Comparison of ENCODE assay signal across 9 cellular contexts in the genomic region with DNA sequence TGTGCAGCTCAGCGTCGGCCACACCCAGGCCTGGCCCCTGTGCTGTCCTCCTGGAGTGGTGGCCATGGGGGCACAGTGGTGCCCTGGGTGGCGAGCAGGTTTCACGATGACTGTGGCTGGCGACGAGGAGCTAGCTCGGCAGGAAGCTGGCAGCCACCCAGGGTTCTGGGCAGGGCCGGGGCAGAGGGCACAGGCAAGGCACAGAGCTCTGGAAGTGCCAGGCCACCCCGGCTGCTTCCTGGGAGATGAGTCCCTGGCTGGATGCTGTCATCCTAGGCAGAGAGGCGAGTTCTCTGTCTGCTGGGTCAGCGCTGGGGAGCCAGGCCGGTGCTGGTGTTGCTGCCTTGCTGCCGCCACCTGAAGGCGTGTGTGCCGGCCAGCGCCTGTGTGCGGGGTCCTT. TPM values are rescaled to one million over a fixed set of nuclear protein-coding genes. Genes with fewer than 3 reads are reported as not detected.
A peak's percentile ranks its signal among the peaks of the same experiment; 100 is the strongest.
DNase-seq lines count a peak whose midpoint lies in the region; ATAC-seq and TF ChIP-seq lines count a peak whose summit lies in the region.
"Had no signal": no experiment of that assay in that cellular context is flagged by ENCODE, and none has a peak within 500 bp of the region (broad histone marks: within the 10 kb centered on the region; RNA-seq: fewer than 3 reads in every experiment).

No MANE protein-coding gene starts in this region.

- H3K9me3 ChIP-seq in ovary: no peaks in the 10 kb centered on the region

- TF ChIP-seq POLR2A in ovary (IDR thresholded peaks at IDR 0.05): no peak

- peaks cover 67% of the 10 kb centered on the region for H3K4me1 ChIP-seq in ovary (ENCODE audit: insufficient read depth)

- no peak overlapping the region for H3K27ac Mint-ChIP-seq in stimulated activated naive CD8-positive, alpha-beta T cell treated with anti-CD3 and anti-CD28 coated beads, Interleukin-15, amount 100 ng/mL, for 72 hours

- peaks cover 17% of the 10 kb centered on the region for H3K27me3 Mint-ChIP-seq in stimulated activated naive CD8-positive, alpha-beta T cell treated with anti-CD3 and anti-CD28 coated beads, Interleukin-15, amount 100 ng/mL, for 72 hours

- intact Hi-C loops in ovary (cut with DNase I): loop anchor here in 1 of 4 donors (5.0 kb wide), 1 partner anchor 44 kb away; no protein-coding TSS in a partner anchor

- H3K27me3 ChIP-seq in ovary: no peaks in the 10 kb centered on the region

- no peaks in the 10 kb centered on the region for H3K36me3 ChIP-seq in ovary

- no peak overlapping the region for H3K27ac ChIP-seq in ovary

- 63 to 71% (median 69%) methylated on average over 15 to 17 of the region's 17 CpGs for WGBS in ovary, 3 donors

- ATAC-seq in esophagus mucosa (peak; percentile 55), HG03097 (IDR thresholded peaks at IDR 0.05; ENCODE audit: low FRiP score, unreplicated experiment) (no peak)
- no peak for ATAC-seq in stimulated activated naive CD8-positive, alpha-beta T cell treated with anti-CD3 and anti-CD28 coated beads, Interleukin-15, amount 100 ng/mL, for 72 hours

- H3K4me3 Mint-ChIP-seq in stimulated activated naive CD8-positive, alpha-beta T cell treated with anti-CD3 and anti-CD28 coated beads, Interleukin-15, amount 100 ng/mL, for 72 hours: no peak overlapping the region

- H3K4me3 ChIP-seq in ovary: no peak overlapping the region

- no peaks in the 10 kb centered on the region for H3K9me3 Mint-ChIP-seq in stimulated activated naive CD8-positive, alpha-beta T cell treated with anti-CD3 and anti-CD28 coated beads, Interleukin-15, amount 100 ng/mL, for 72 hours

- no peak for TF ChIP-seq EP300 in ovary (IDR thresholded peaks at IDR 0.05)

- peaks cover 34% of the 10 kb centered on the region for H3K4me1 Mint-ChIP-seq in stimulated activated naive CD8-positive, alpha-beta T cell treated with anti-CD3 and anti-CD28 coated beads, Interleukin-15, amount 100 ng/mL, for 72 hours

- DNase-seq in AG08396 (ENCODE audit: low spot score): peak; percentile 55
- DNase-seq in NCI-H2196 treated with DMSO at 0.1 percent for 48 hours (lab: John Stamatoyannopoulos, UW; ENCODE audit: unreplicated experiment): peak; percentile 31
- DNase-seq in ovary: peak in 3 of 5 donors; percentile 55 to 61 (median 58)
- no peak for DNase-seq in stimulated activated naive CD8-positive, alpha-beta T cell treated with anti-CD3 and anti-CD28 coated beads, Interleukin-15, amount 100 ng/mL, for 72 hours
- DNase-seq in NK-92 treated with Interleukin-12 subunit alpha and Interleukin-12 subunit beta, amount 100 ng/mL, for 24 hours (lab: John Stamatoyannopoulos, UW): no peak
- DNase-seq in OCI-M2 (lab: John Stamatoyannopoulos, UW; ENCODE audit: unreplicated experiment): no peak
- DNase-seq: activated effector memory CD4-positive, alpha-beta T cell treated with anti-CD3 and anti-CD28 coated beads, Interleukin-2, amount 50 U/mL, for 16 hours had no signal

- TF ChIP-seq CTCF in ovary (IDR thresholded peaks at IDR 0.05): no peak

RNA-seq across cellular contexts. Expression of a gene that starts 51.7 kb away (rescaled TPM):
- 52.4 TPM for total RNA-seq in esophagus mucosa
- 10 to 100 TPM; 23.0 to 82.2 (median 71.8) TPM for total RNA-seq in ovary
- polyA plus RNA-seq in ovary: 10 to 100 TPM; 12.4 to 53.2 TPM

Comparison
In these comparisons a context has a peak if more than half of its experiments do, and no peak if none do; other contexts are left out.
1. DNase-seq: peak in AG08396 (single experiment), NCI-H2196 treated with DMSO at 0.1 percent for 48 hours (single experiment) and ovary (3 of 5); none in stimulated activated naive CD8-positive, alpha-beta T cell treated with anti-CD3 and anti-CD28 coated beads, Interleukin-15, amount 100 ng/mL, for 72 hours (0 of 2), NK-92 treated with Interleukin-12 subunit alpha and Interleukin-12 subunit beta, amount 100 ng/mL, for 24 hours (single experiment) and OCI-M2 (single experiment).